In genomic region chrX:118117069-118117405, GRCh38 we compare ENCODE assay signal across 8 cellular contexts. TPM values are rescaled to one million over a fixed set of nuclear protein-coding genes. Genes with fewer than 3 reads are reported as not detected.
DNase-seq lines count a peak whose midpoint lies in the region; ATAC-seq and TF ChIP-seq lines count a peak whose summit lies in the region.

No MANE protein-coding gene starts in this region.

- DNase-seq in RPMI7951 (ENCODE audit: low read depth) (peak; percentile 2), fibroblast of mammary gland (ENCODE audit: low read depth) (no peak), NCI-H2107 treated with DMSO at 0.1 percent for 48 hours (lab: John Stamatoyannopoulos, UW; ENCODE audit: unreplicated experiment) (no peak), foreskin melanocyte (no peak)

- no peaks in the 10 kb centered on the region for H3K9me3 ChIP-seq in parathyroid adenoma (ENCODE audit: control insufficient read depth, low read length)

- H3K27ac ChIP-seq in parathyroid adenoma = no peak overlapping the region

- H3K36me3 ChIP-seq in parathyroid adenoma (ENCODE audit: control insufficient read depth, insufficient read depth, low read length) = no peaks in the 10 kb centered on the region

- H3K9ac ChIP-seq in parathyroid adenoma = no peak overlapping the region

- no peaks in the 10 kb centered on the region for H3K79me2 ChIP-seq in parathyroid adenoma

- H3K4me2 ChIP-seq in parathyroid adenoma (ENCODE audit: low read length) = peak overlapping the region; percentile 72

- H2AFZ ChIP-seq in parathyroid adenoma = peak overlapping the region; percentile 80

- H3K4me1 ChIP-seq in parathyroid adenoma = no peaks in the 10 kb centered on the region

- H3K4me3 ChIP-seq in fibroblast of mammary gland (ENCODE audit: control insufficient read depth, low read depth, low read length) = peak overlapping the region; percentile 56
- H3K4me3 ChIP-seq in parathyroid adenoma (ENCODE audit: low read depth, low read length) = peak overlapping the region; percentile 52

- H3K27me3 ChIP-seq in parathyroid adenoma (ENCODE audit: control insufficient read depth, insufficient read depth, low read length) = no peaks in the 10 kb centered on the region

- no peak for TF ChIP-seq CTCF in fibroblast of mammary gland (conservative IDR thresholded peaks at IDR 0.05; ENCODE audit: control insufficient read depth, insufficient read depth, low read depth, low read length)
- TF ChIP-seq CTCF in parathyroid adenoma (IDR thresholded peaks at IDR 0.05) = no peak

- ATAC-seq in GM18868 (IDR thresholded peaks at IDR 0.05; ENCODE audit: unreplicated experiment) = peak; percentile 33
- ATAC-seq in HG02884 (IDR thresholded peaks at IDR 0.05; ENCODE audit: unreplicated experiment) = no peak
- ATAC-seq in HG02852 (IDR thresholded peaks at IDR 0.05; ENCODE audit: unreplicated experiment) = no peak

RNA-seq across cellular contexts. Expression of gene KLHL13, which starts 0.4 kb away (rescaled TPM):
- 0.10 and 0.12 TPM in 2 replicates for total RNA-seq in RPMI7951 (2014; rRNA removed; shearing (Covaris generic))
